ENCODE assay signal across 8 cellular contexts in the genomic region with DNA sequence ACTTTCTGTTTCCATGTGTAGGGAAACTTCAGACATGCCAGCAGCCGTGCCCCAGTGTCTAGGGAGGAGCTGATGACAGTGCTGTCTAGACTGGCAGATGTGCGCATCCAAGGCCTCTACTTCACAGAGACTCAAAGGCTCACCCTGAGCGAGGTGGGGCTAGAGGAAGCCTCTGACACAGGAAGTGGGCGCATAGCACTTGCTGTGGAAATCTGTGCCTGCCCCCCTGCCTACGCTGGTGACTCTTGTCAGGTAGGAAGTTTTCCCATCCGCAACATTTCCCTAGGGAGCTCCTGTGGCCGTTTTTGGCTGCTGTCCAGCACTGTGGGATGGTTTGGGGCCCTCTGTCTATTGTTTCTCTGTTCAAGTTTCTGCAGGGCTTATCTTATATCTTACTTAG.
DNase-seq lines count a peak whose midpoint lies in the region; ATAC-seq and TF ChIP-seq lines count a peak whose summit lies in the region.

No MANE protein-coding gene starts in this region.

- DNase-seq in NCI-H82 (lab: John Stamatoyannopoulos, UW) (peak; percentile 91), activated T-helper 1 cell treated with Interleukin-2 at 50 U/mL for 16 hours (ENCODE audit: low read depth) (peak; percentile 54), suprapubic skin (ENCODE audit: low spot score in 2 of 2) (no peak), medulla oblongata (ENCODE audit: extremely low spot score) (no peak), psoas muscle (no peak)

- H3K4me1 ChIP-seq in DOHH2 (ENCODE audit: control insufficient read depth, low read length): peaks cover 20% of the 10 kb centered on the region
- peaks cover 15 to 23% of the 10 kb centered on the region in 2 donors for H3K4me1 ChIP-seq in mucosa of rectum (ENCODE audit: control insufficient read depth in 2 of 2, insufficient read depth in 2 of 2, low read length in 2 of 2)
- H3K4me1 ChIP-seq in suprapubic skin: peaks cover 5% of the 10 kb centered on the region
- no peaks in the 10 kb centered on the region for H3K4me1 ChIP-seq in psoas muscle

- H3K4me2 ChIP-seq in DOHH2 (ENCODE audit: low read length): peak overlapping the region; percentile 37

- no peak for TF ChIP-seq EP300 in suprapubic skin (IDR thresholded peaks at IDR 0.05)

- H3K4me3 ChIP-seq in DOHH2 (ENCODE audit: low read length) (no peak overlapping the region), mucosa of rectum (ENCODE audit: low read length in 2 of 2) (peak overlapping the region; percentile 42 to 51), suprapubic skin (no peak overlapping the region), psoas muscle (no peak overlapping the region)

- no peaks in the 10 kb centered on the region for H4K20me1 ChIP-seq in DOHH2 (ENCODE audit: control insufficient read depth, insufficient read depth, low read depth, low read length)

- H3K79me2 ChIP-seq in DOHH2 (ENCODE audit: control insufficient read depth, low read length): no peaks in the 10 kb centered on the region

- no peak for TF ChIP-seq POLR2A in suprapubic skin (IDR thresholded peaks at IDR 0.05)

- H3K9me3 ChIP-seq in DOHH2 (ENCODE audit: control insufficient read depth, insufficient read depth, low read length): no peaks in the 10 kb centered on the region
- no peaks in the 10 kb centered on the region for H3K9me3 ChIP-seq in mucosa of rectum (ENCODE audit: control insufficient read depth in 2 of 2, low read length in 2 of 2)
- H3K9me3 ChIP-seq in suprapubic skin: no peaks in the 10 kb centered on the region
- no peaks in the 10 kb centered on the region for H3K9me3 ChIP-seq in psoas muscle

- H3K27ac ChIP-seq in DOHH2 (ENCODE audit: low read depth, low read length) (no peak overlapping the region), mucosa of rectum (ENCODE audit: low read depth in 2 of 2, low read length in 2 of 2) (peak overlapping the region; percentile 82 to 86), suprapubic skin (no peak overlapping the region), psoas muscle (no peak overlapping the region)

- H3K36me3 ChIP-seq in DOHH2 (ENCODE audit: control insufficient read depth, low read length): no peaks in the 10 kb centered on the region
- no peaks in the 10 kb centered on the region for H3K36me3 ChIP-seq in mucosa of rectum (ENCODE audit: control insufficient read depth in 2 of 2, insufficient read depth in 2 of 2, low read length in 2 of 2)
- peaks cover 7% of the 10 kb centered on the region for H3K36me3 ChIP-seq in suprapubic skin
- no peaks in the 10 kb centered on the region for H3K36me3 ChIP-seq in psoas muscle (ENCODE audit: insufficient read depth in 1 of 2, low read depth in 1 of 2)

- ATAC-seq in HG02623 (IDR thresholded peaks at IDR 0.05; ENCODE audit: unreplicated experiment): peak; percentile 61
- ATAC-seq in psoas muscle: no peak

- no peaks in the 10 kb centered on the region for H3K9me2 ChIP-seq in DOHH2 (replicated peaks; ENCODE audit: control insufficient read depth, low read length)

- H3K9ac ChIP-seq in mucosa of rectum (ENCODE audit: low read depth in 1 of 2, low read length in 2 of 2): peak overlapping the region; percentile 35 to 41

- intact Hi-C loops in psoas muscle (cut with DNase I): no loop called here

- H3F3A ChIP-seq in DOHH2 (ENCODE audit: control insufficient read depth, insufficient read depth): no peaks in the 10 kb centered on the region

- H3K27me3 ChIP-seq in DOHH2 (ENCODE audit: control insufficient read depth, low read length): 0 out of 2 replicates have a peak, but pooled peaks cover 6% of the 10 kb centered on the region
- no peaks in the 10 kb centered on the region for H3K27me3 ChIP-seq in mucosa of rectum (ENCODE audit: control insufficient read depth in 2 of 2, insufficient read depth in 2 of 2, low read length in 2 of 2)
- H3K27me3 ChIP-seq in suprapubic skin: no peaks in the 10 kb centered on the region
- no peaks in the 10 kb centered on the region for H3K27me3 ChIP-seq in psoas muscle (ENCODE audit: insufficient read depth in 3 of 3, low read length in 2 of 3)

- TF ChIP-seq CTCF in DOHH2 (IDR thresholded peaks at IDR 0.05; ENCODE audit: low read depth, low read length, poor library complexity, severe bottlenecking): no peak
- TF ChIP-seq CTCF in suprapubic skin (IDR thresholded peaks at IDR 0.05): no peak
- no peak for TF ChIP-seq CTCF in psoas muscle (IDR thresholded peaks at IDR 0.05)

- WGBS in suprapubic skin: 54% methylated on average over 6 of the region's 7 CpGs
- WGBS in psoas muscle, 3 donors: 59 to 67% (median 60%) methylated on average over 7 of the region's 7 CpGs

Comparison
In these comparisons a context has a peak if more than half of its experiments do, and no peak if none do; other contexts are left out.
1. H3K27ac ChIP-seq: peak in mucosa of rectum (2 of 2); none in DOHH2 (single experiment), suprapubic skin (single experiment) and psoas muscle (single experiment).
2. H3K4me3 ChIP-seq: peak in mucosa of rectum (2 of 2); none in DOHH2 (single experiment), suprapubic skin (single experiment) and psoas muscle (single experiment).
3. DNase-seq: peak in NCI-H82 (single experiment) and activated T-helper 1 cell treated with Interleukin-2 at 50 U/mL for 16 hours (single experiment); none in suprapubic skin (0 of 2), medulla oblongata (single experiment) and psoas muscle (0 of 2).